8 cellular contexts compared by ENCODE assay signal in the genomic region with DNA sequence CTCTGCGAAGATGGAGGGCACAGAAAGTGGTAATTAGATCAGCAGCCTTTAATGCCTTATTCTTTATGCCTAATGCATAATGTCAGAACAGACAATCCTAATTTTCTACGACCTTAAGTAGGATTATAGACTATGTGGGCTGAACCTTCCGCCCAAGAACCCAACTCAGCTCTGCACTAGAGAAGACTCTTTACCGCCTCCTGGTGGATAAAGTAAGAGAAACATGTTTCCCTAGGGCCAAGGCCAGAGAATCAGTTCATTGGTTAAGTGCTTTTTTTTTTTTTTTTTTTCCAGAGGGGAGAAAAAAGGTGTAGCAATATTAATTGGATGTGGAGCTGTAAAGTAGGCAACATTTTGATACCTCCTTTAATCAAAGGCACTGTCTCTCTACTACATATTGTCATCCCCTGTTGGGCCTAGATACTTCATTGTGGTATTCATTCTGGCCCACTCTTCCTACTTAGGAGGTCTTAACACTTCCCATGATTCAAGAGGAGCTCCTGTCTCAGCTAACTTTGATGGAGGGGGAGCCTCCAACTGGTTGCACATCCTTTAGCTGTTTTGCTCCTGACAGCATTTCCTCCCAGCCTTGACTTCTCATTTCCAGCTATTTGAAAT.
DNase-seq lines count a peak whose midpoint lies in the region; ATAC-seq, FAIRE-seq and TF ChIP-seq lines count a peak whose summit lies in the region.

No MANE protein-coding gene starts in this region.

- no peak for FAIRE-seq in GM12892 (lab: Jason Lieb, UNC)

- H3K27ac ChIP-seq in CD4-positive, CD25-positive, alpha-beta regulatory T cell (ENCODE audit: insufficient read depth, low read length, poor library complexity, severe bottlenecking) = no peak overlapping the region
- no peak overlapping the region for H3K27ac ChIP-seq in RWPE2 (ENCODE audit: poor library complexity, severe bottlenecking)
- no peak overlapping the region for H3K27ac ChIP-seq in vagina

- H3K4me1 Mint-ChIP-seq in CD4-positive, CD25-positive, alpha-beta regulatory T cell = no peaks in the 10 kb centered on the region

- no peak overlapping the region for H3K27ac Mint-ChIP-seq in CD4-positive, CD25-positive, alpha-beta regulatory T cell

- no peak overlapping the region for H3K4me3 ChIP-seq in CD4-positive, CD25-positive, alpha-beta regulatory T cell (ENCODE audit: low read depth, low read length)
- H3K4me3 ChIP-seq in RWPE2 (ENCODE audit: severe bottlenecking) = no peak overlapping the region
- no peak overlapping the region for H3K4me3 ChIP-seq in vagina

- H3K36me3 Mint-ChIP-seq in CD4-positive, CD25-positive, alpha-beta regulatory T cell = no peaks in the 10 kb centered on the region

- H3K9me3 Mint-ChIP-seq in CD4-positive, CD25-positive, alpha-beta regulatory T cell = peaks cover 0 to 2% (median 0%) of the 10 kb centered on the region in 7 donors

- H3K9me3 ChIP-seq in CD4-positive, CD25-positive, alpha-beta regulatory T cell (ENCODE audit: control insufficient read depth in 2 of 2, low read length in 2 of 2) = no peaks in the 10 kb centered on the region
- H3K9me3 ChIP-seq in RWPE2 (ENCODE audit: severe bottlenecking) (no peaks in the 10 kb centered on the region), vagina (no peaks in the 10 kb centered on the region)

- no peak for ATAC-seq in CD4-positive, CD25-positive, alpha-beta regulatory T cell (ENCODE audit: low read depth in 2 of 2)
- no peak for ATAC-seq in RWPE2 (ENCODE audit: low read depth)
- ATAC-seq in HG03520 (IDR thresholded peaks at IDR 0.05; ENCODE audit: unreplicated experiment) = no peak
- ATAC-seq in GM21526 (IDR thresholded peaks at IDR 0.05; ENCODE audit: low FRiP score, unreplicated experiment) = no peak

- H3K4me1 ChIP-seq in CD4-positive, CD25-positive, alpha-beta regulatory T cell (ENCODE audit: control insufficient read depth, insufficient read depth, low read length, poor library complexity, severe bottlenecking) = no peaks in the 10 kb centered on the region
- H3K4me1 ChIP-seq in RWPE2 (ENCODE audit: insufficient read depth, poor library complexity, severe bottlenecking) = no peaks in the 10 kb centered on the region
- no peaks in the 10 kb centered on the region for H3K4me1 ChIP-seq in vagina

- H3K36me3 ChIP-seq in CD4-positive, CD25-positive, alpha-beta regulatory T cell (ENCODE audit: control insufficient read depth, insufficient read depth, low read length) = no peaks in the 10 kb centered on the region
- no peaks in the 10 kb centered on the region for H3K36me3 ChIP-seq in RWPE2 (ENCODE audit: low read depth)
- H3K36me3 ChIP-seq in vagina = no peaks in the 10 kb centered on the region

- TF ChIP-seq CTCF in RWPE2 (IDR thresholded peaks at IDR 0.05; ENCODE audit: poor library complexity, severe bottlenecking) (peak; percentile 25), vagina (IDR thresholded peaks at IDR 0.05) (no peak)

- intact Hi-C loops in vagina (cut with DNase I) = no loop called here

- DNase-seq in CD4-positive, CD25-positive, alpha-beta regulatory T cell = peak in 2 of 3 donors; percentile 6 to 48
- DNase-seq in GM12892 (ENCODE audit: insufficient read length) (peak; percentile 8), RWPE2 (ENCODE audit: low spot score) (no peak), inferior parietal cortex (ENCODE audit: extremely low spot score) (peak; percentile 16), vagina (ENCODE audit: extremely low spot score in 2 of 2) (no peak), NCI-H128 (lab: John Stamatoyannopoulos, UW; ENCODE audit: unreplicated experiment) (no peak)

- no peaks in the 10 kb centered on the region for H3K27me3 ChIP-seq in CD4-positive, CD25-positive, alpha-beta regulatory T cell (ENCODE audit: control insufficient read depth, insufficient read depth, low read length)
- H3K27me3 ChIP-seq in RWPE2 (ENCODE audit: insufficient read depth, poor library complexity, severe bottlenecking) (peaks cover 11% of the 10 kb centered on the region), vagina (no peaks in the 10 kb centered on the region)

- peaks cover 5% of the 10 kb centered on the region for H3K27me3 Mint-ChIP-seq in CD4-positive, CD25-positive, alpha-beta regulatory T cell

- TF ChIP-seq POLR2A in GM12892 (IDR thresholded peaks at IDR 0.05; ENCODE audit: low read depth, low read length) = no peak
- TF ChIP-seq POLR2A in vagina (IDR thresholded peaks at IDR 0.05) = no peak

- H3K4me3 Mint-ChIP-seq in CD4-positive, CD25-positive, alpha-beta regulatory T cell = no peak overlapping the region

Comparison
In these comparisons a context has a peak if more than half of its experiments do, and no peak if none do; other contexts are left out.
1. DNase-seq: peak in CD4-positive, CD25-positive, alpha-beta regulatory T cell (2 of 3), GM12892 (single experiment) and inferior parietal cortex (single experiment); none in RWPE2 (single experiment), vagina (0 of 2) and NCI-H128 (single experiment).